In genomic region chr5:62306494-62307363, GRCh38 we compare ENCODE assay signal across 1 cellular context.
TF ChIP-seq lines count a peak whose summit lies in the region.

No MANE protein-coding gene starts in this region.

TF ChIP-seq in SK-N-SH, 30 proteins besides CTCF, POLR2A, EP300 and RAD21 (continued from another document):
- no peak for TF ChIP-seq FOXM1 (IDR thresholded peaks at IDR 0.05; ENCODE audit: low read depth)
- no peak for TF ChIP-seq GABPA (IDR thresholded peaks at IDR 0.05; ENCODE audit: low read depth)
- TF ChIP-seq RFX5 (IDR thresholded peaks at IDR 0.05; ENCODE audit: low read length) = no peak
- TF ChIP-seq NFIC (IDR thresholded peaks at IDR 0.05; ENCODE audit: borderline replicate concordance) = no peak
- no peak for TF ChIP-seq POLR2AphosphoS5 (IDR thresholded peaks at IDR 0.05; ENCODE audit: low read depth, low read length)
- no peak for TF ChIP-seq JUND (IDR thresholded peaks at IDR 0.05)
- TF ChIP-seq MEF2A (IDR thresholded peaks at IDR 0.05; ENCODE audit: borderline replicate concordance, low read depth) = no peak
